ENCODE assay signal across 31 cellular contexts in genomic region chr7:46663025-46663424, GRCh38.
"Had no signal": no experiment of that assay in that cellular context is flagged by ENCODE, and none has a peak within 500 bp of the region (broad histone marks: within the 10 kb centered on the region; RNA-seq: fewer than 3 reads in every experiment).

No MANE protein-coding gene starts in this region.

- H3K27me3 ChIP-seq: brain microvascular endothelial cell, Peyer's patch, SJSA1 had no signal

- H3K27ac ChIP-seq: brain microvascular endothelial cell, Peyer's patch, SJSA1 had no signal

- H3K9ac ChIP-seq: SK-N-SH had no signal

- DNase-seq: activated CD4-positive, alpha-beta memory T cell treated with anti-CD3 and anti-CD28 coated beads, Interleukin-2, amount 10 ng/mL, durations not matched to agents 7 days and 5 days; activated CD4-positive, alpha-beta T cell treated with anti-CD3 and anti-CD28 coated beads for 36 hours; activated CD8-positive, alpha-beta memory T cell treated with anti-CD3 and anti-CD28 coated beads for 24 hours; activated CD8-positive, alpha-beta memory T cell treated with anti-CD3 and anti-CD28 coated beads, Interleukin-2, amount 10 ng/mL, durations not matched to agents 7 days and 5 days; activated CD8-positive, alpha-beta memory T cell treated with anti-CD3 and anti-CD28 coated beads, Interleukin-2, amount 50 U/mL, for 48 hours; activated effector memory CD4-positive, alpha-beta T cell treated with anti-CD3 and anti-CD28 coated beads, Interleukin-2, amount 50 U/mL, for 16 hours; activated naive CD4-positive, alpha-beta T cell; activated naive CD4-positive, alpha-beta T cell treated with anti-CD3 and anti-CD28 coated beads, Interleukin-2, amount 50 U/mL, for 16 hours; activated naive CD8-positive, alpha-beta T cell treated with anti-CD3 and anti-CD28 coated beads for 36 hours; activated T-cell treated with anti-CD3 and anti-CD28 coated beads, Interleukin-2, amount 50 U/mL, for 48 hours; amniotic stem cell; aorta; brain microvascular endothelial cell; central memory CD4-positive, alpha-beta T cell; NCI-H1105; NCI-H1417 treated with DMSO at 0.1 percent for 48 hours; NCI-H1694 treated with DMSO at 0.1 percent for 48 hours; NCI-H2029; NCI-H345; NCI-H524 treated with DMSO at 0.1 percent for 48 hours; PC-3; Peyer's patch; RPMI8226; SHP77 treated with DMSO at 0.1 percent for 48 hours; SK-N-SH had no signal

- H3K36me3 Mint-ChIP-seq: activated CD8-positive, alpha-beta memory T cell treated with anti-CD3 and anti-CD28 coated beads, Interleukin-2, amount 10 ng/mL, durations not matched to agents 7 days and 5 days; activated naive CD8-positive, alpha-beta T cell treated with anti-CD3 and anti-CD28 coated beads for 36 hours had no signal

- FAIRE-seq: TTC549 had no signal

- H3K4me2 ChIP-seq: SK-N-SH had no signal

- H3K4me1 ChIP-seq: Peyer's patch, SJSA1 had no signal

- H3K27me3 Mint-ChIP-seq: activated CD4-positive, alpha-beta memory T cell treated with anti-CD3 and anti-CD28 coated beads, Interleukin-2, amount 10 ng/mL, durations not matched to agents 7 days and 5 days; activated CD4-positive, alpha-beta T cell treated with anti-CD3 and anti-CD28 coated beads for 36 hours; activated CD8-positive, alpha-beta memory T cell treated with anti-CD3 and anti-CD28 coated beads, Interleukin-2, amount 10 ng/mL, durations not matched to agents 7 days and 5 days; activated naive CD8-positive, alpha-beta T cell treated with anti-CD3 and anti-CD28 coated beads for 36 hours had no signal

- H3K4me1 Mint-ChIP-seq: activated CD4-positive, alpha-beta memory T cell treated with anti-CD3 and anti-CD28 coated beads, Interleukin-2, amount 10 ng/mL, durations not matched to agents 7 days and 5 days; activated CD4-positive, alpha-beta T cell treated with anti-CD3 and anti-CD28 coated beads for 36 hours; activated CD8-positive, alpha-beta memory T cell treated with anti-CD3 and anti-CD28 coated beads, Interleukin-2, amount 10 ng/mL, durations not matched to agents 7 days and 5 days; activated naive CD8-positive, alpha-beta T cell treated with anti-CD3 and anti-CD28 coated beads for 36 hours had no signal

- H3K36me3 ChIP-seq: brain microvascular endothelial cell, Peyer's patch, SJSA1 had no signal

- H3K27ac Mint-ChIP-seq: activated CD4-positive, alpha-beta memory T cell treated with anti-CD3 and anti-CD28 coated beads, Interleukin-2, amount 10 ng/mL, durations not matched to agents 7 days and 5 days; activated CD4-positive, alpha-beta T cell treated with anti-CD3 and anti-CD28 coated beads for 36 hours; activated CD8-positive, alpha-beta memory T cell treated with anti-CD3 and anti-CD28 coated beads, Interleukin-2, amount 10 ng/mL, durations not matched to agents 7 days and 5 days; activated naive CD8-positive, alpha-beta T cell treated with anti-CD3 and anti-CD28 coated beads for 36 hours; T-helper 1 cell treated with Interleukin-12 subunit alpha and Interleukin-12 subunit beta and Interleukin-4 antibody, amounts not matched to agents 30 μg/mL and 1 μg/mL, for 36 hours; T-helper 2 cell treated with Interferon-gamma antibody and Interleukin-4, amounts not matched to agents 5 μg/mL and 100 μg/mL, for 36 hours; WTC11 had no signal

- H3K4me3 ChIP-seq: Peyer's patch, SJSA1 had no signal

- H3K9me2 ChIP-seq: SK-N-SH had no signal

- H3K4me3 Mint-ChIP-seq: activated CD4-positive, alpha-beta memory T cell treated with anti-CD3 and anti-CD28 coated beads, Interleukin-2, amount 10 ng/mL, durations not matched to agents 7 days and 5 days; activated CD4-positive, alpha-beta T cell treated with anti-CD3 and anti-CD28 coated beads for 36 hours; activated CD8-positive, alpha-beta memory T cell treated with anti-CD3 and anti-CD28 coated beads, Interleukin-2, amount 10 ng/mL, durations not matched to agents 7 days and 5 days; activated naive CD8-positive, alpha-beta T cell treated with anti-CD3 and anti-CD28 coated beads for 36 hours; T-helper 1 cell treated with Interleukin-12 subunit alpha and Interleukin-12 subunit beta and Interleukin-4 antibody, amounts not matched to agents 30 μg/mL and 1 μg/mL, for 36 hours; T-helper 2 cell treated with Interferon-gamma antibody and Interleukin-4, amounts not matched to agents 5 μg/mL and 100 μg/mL, for 36 hours; WTC11 had no signal

- ATAC-seq: activated CD4-positive, alpha-beta T cell treated with anti-CD3 and anti-CD28 coated beads for 36 hours; activated CD4-positive, CD25-positive, alpha-beta regulatory T cell treated with anti-CD3 and anti-CD28 coated beads, Interleukin-2, amount 50 U/mL, for 24 hours; activated CD8-positive, alpha-beta memory T cell treated with anti-CD3 and anti-CD28 coated beads, Interleukin-2, amount 10 ng/mL, durations not matched to agents 7 days and 5 days; PC-3; WTC11 had no signal

- H3K9me3 Mint-ChIP-seq: T-helper 1 cell treated with Interleukin-12 subunit alpha and Interleukin-12 subunit beta and Interleukin-4 antibody, amounts not matched to agents 30 μg/mL and 1 μg/mL, for 36 hours had no signal

- H3K9me3 ChIP-seq: Peyer's patch, SJSA1, SK-N-SH had no signal
